In the genomic region with DNA sequence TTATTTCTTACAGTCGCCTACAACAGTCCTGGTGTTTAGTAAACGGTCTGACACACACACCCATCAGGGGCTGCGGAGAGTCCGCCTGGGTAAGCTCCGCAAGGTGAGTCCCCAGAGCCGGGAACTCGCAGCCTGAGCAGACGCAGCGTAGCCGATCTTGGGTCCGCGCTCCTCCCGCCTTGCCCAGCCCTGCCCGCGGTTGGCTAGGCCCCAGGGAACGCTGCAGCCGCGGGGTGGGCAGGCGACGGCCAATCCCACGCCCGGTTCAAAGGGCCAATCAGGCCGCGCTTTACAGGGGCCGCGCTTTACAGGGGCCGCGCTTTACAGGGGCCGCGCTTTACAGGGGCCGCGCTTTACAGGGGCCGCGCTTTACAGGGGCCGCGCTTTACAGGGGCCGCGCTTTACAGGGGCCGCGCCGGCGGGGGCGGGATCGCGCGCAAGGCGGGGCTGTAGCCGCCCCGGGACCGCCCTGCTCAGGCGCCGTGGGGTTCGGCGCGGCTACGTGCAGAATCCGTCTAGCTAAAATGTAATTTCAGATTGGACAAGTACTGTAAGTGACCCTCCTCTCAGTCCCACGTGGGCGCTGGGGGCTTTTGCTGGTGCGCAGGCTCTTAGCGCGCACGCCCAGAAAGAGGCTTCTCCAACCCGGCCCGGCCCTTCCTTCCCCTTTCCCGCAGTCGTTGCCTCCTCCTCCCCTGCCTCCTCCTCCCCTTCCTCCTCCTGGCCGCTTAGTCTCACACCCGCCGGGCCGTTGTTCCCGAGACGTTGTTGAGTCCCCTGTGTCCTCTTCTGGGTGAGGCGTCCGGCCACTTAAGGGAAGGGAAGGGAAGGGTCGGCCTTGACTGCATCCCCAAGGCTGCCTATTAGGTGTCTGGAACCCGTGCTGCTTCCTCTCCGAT, we compare ENCODE assay signal across 1 cellular context.
TF ChIP-seq lines count a peak whose summit lies in the region.

A gene with protein sequence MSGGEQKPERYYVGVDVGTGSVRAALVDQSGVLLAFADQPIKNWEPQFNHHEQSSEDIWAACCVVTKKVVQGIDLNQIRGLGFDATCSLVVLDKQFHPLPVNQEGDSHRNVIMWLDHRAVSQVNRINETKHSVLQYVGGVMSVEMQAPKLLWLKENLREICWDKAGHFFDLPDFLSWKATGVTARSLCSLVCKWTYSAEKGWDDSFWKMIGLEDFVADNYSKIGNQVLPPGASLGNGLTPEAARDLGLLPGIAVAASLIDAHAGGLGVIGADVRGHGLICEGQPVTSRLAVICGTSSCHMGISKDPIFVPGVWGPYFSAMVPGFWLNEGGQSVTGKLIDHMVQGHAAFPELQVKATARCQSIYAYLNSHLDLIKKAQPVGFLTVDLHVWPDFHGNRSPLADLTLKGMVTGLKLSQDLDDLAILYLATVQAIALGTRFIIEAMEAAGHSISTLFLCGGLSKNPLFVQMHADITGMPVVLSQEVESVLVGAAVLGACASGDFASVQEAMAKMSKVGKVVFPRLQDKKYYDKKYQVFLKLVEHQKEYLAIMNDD (plus strand): TSS at position 737 of the 899 bp plus-strand sequence. CDS start 24,456 bp downstream, outside the sequence.

TF ChIP-seq in WTC11, 78 proteins besides CTCF, POLR2A, EP300 and RAD21 (continued from another document and continues in another):
- TF ChIP-seq, protein P1, sequence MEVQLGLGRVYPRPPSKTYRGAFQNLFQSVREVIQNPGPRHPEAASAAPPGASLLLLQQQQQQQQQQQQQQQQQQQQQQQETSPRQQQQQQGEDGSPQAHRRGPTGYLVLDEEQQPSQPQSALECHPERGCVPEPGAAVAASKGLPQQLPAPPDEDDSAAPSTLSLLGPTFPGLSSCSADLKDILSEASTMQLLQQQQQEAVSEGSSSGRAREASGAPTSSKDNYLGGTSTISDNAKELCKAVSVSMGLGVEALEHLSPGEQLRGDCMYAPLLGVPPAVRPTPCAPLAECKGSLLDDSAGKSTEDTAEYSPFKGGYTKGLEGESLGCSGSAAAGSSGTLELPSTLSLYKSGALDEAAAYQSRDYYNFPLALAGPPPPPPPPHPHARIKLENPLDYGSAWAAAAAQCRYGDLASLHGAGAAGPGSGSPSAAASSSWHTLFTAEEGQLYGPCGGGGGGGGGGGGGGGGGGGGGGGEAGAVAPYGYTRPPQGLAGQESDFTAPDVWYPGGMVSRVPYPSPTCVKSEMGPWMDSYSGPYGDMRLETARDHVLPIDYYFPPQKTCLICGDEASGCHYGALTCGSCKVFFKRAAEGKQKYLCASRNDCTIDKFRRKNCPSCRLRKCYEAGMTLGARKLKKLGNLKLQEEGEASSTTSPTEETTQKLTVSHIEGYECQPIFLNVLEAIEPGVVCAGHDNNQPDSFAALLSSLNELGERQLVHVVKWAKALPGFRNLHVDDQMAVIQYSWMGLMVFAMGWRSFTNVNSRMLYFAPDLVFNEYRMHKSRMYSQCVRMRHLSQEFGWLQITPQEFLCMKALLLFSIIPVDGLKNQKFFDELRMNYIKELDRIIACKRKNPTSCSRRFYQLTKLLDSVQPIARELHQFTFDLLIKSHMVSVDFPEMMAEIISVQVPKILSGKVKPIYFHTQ (CRISPR knock-in tag; IDR thresholded peaks at IDR 0.05), result no peak
- no peak for TF ChIP-seq HMGA2 (CRISPR knock-in tag; IDR thresholded peaks at IDR 0.05)
- TF ChIP-seq ZNF263 (CRISPR knock-in tag; IDR thresholded peaks at IDR 0.05; ENCODE audit: low read depth), result peak; percentile 95
- TF ChIP-seq ZNF138 (CRISPR knock-in tag; conservative IDR thresholded peaks at IDR 0.05), result no peak
- no peak for TF ChIP-seq MXD4 (CRISPR knock-in tag; IDR thresholded peaks at IDR 0.05; ENCODE audit: borderline replicate concordance)
- TF ChIP-seq ATF1 (CRISPR knock-in tag; IDR thresholded peaks at IDR 0.05), result no peak
- TF ChIP-seq, protein P2, sequence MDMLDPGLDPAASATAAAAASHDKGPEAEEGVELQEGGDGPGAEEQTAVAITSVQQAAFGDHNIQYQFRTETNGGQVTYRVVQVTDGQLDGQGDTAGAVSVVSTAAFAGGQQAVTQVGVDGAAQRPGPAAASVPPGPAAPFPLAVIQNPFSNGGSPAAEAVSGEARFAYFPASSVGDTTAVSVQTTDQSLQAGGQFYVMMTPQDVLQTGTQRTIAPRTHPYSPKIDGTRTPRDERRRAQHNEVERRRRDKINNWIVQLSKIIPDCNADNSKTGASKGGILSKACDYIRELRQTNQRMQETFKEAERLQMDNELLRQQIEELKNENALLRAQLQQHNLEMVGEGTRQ (CRISPR knock-in tag; IDR thresholded peaks at IDR 0.05), result peak; percentile 72
- TF ChIP-seq, protein P3, sequence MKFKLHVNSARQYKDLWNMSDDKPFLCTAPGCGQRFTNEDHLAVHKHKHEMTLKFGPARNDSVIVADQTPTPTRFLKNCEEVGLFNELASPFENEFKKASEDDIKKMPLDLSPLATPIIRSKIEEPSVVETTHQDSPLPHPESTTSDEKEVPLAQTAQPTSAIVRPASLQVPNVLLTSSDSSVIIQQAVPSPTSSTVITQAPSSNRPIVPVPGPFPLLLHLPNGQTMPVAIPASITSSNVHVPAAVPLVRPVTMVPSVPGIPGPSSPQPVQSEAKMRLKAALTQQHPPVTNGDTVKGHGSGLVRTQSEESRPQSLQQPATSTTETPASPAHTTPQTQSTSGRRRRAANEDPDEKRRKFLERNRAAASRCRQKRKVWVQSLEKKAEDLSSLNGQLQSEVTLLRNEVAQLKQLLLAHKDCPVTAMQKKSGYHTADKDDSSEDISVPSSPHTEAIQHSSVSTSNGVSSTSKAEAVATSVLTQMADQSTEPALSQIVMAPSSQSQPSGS (CRISPR knock-in tag; IDR thresholded peaks at IDR 0.05; ENCODE audit: borderline replicate concordance, low read depth), result no peak
- TF ChIP-seq ZNF121 (CRISPR knock-in tag; IDR thresholded peaks at IDR 0.05), result no peak
- TF ChIP-seq ZBTB21 (CRISPR knock-in tag; IDR thresholded peaks at IDR 0.05; ENCODE audit: borderline replicate concordance), result peak; percentile 67; the same call in 1 of the 2 replicates
- no peak for TF ChIP-seq OVOL2 (CRISPR knock-in tag; IDR thresholded peaks at IDR 0.05; ENCODE audit: borderline replicate concordance)
- TF ChIP-seq FOXJ3 (CRISPR knock-in tag; IDR thresholded peaks at IDR 0.05; ENCODE audit: borderline replicate concordance), result no peak
- TF ChIP-seq, protein P4, sequence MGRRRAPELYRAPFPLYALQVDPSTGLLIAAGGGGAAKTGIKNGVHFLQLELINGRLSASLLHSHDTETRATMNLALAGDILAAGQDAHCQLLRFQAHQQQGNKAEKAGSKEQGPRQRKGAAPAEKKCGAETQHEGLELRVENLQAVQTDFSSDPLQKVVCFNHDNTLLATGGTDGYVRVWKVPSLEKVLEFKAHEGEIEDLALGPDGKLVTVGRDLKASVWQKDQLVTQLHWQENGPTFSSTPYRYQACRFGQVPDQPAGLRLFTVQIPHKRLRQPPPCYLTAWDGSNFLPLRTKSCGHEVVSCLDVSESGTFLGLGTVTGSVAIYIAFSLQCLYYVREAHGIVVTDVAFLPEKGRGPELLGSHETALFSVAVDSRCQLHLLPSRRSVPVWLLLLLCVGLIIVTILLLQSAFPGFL (CRISPR knock-in tag; IDR thresholded peaks at IDR 0.05; ENCODE audit: borderline replicate concordance), result no peak
- no peak for TF ChIP-seq MYBL2 (CRISPR knock-in tag; IDR thresholded peaks at IDR 0.05)
- no peak for TF ChIP-seq NR1H2 (CRISPR knock-in tag; IDR thresholded peaks at IDR 0.05)
- TF ChIP-seq FOXP1 (CRISPR knock-in tag; IDR thresholded peaks at IDR 0.05; ENCODE audit: borderline replicate concordance), result peak; percentile 47; the same call in 1 of the 2 replicates
- TF ChIP-seq ELF4 (CRISPR knock-in tag; IDR thresholded peaks at IDR 0.05; ENCODE audit: low read depth), result no peak
- TF ChIP-seq, protein P5, sequence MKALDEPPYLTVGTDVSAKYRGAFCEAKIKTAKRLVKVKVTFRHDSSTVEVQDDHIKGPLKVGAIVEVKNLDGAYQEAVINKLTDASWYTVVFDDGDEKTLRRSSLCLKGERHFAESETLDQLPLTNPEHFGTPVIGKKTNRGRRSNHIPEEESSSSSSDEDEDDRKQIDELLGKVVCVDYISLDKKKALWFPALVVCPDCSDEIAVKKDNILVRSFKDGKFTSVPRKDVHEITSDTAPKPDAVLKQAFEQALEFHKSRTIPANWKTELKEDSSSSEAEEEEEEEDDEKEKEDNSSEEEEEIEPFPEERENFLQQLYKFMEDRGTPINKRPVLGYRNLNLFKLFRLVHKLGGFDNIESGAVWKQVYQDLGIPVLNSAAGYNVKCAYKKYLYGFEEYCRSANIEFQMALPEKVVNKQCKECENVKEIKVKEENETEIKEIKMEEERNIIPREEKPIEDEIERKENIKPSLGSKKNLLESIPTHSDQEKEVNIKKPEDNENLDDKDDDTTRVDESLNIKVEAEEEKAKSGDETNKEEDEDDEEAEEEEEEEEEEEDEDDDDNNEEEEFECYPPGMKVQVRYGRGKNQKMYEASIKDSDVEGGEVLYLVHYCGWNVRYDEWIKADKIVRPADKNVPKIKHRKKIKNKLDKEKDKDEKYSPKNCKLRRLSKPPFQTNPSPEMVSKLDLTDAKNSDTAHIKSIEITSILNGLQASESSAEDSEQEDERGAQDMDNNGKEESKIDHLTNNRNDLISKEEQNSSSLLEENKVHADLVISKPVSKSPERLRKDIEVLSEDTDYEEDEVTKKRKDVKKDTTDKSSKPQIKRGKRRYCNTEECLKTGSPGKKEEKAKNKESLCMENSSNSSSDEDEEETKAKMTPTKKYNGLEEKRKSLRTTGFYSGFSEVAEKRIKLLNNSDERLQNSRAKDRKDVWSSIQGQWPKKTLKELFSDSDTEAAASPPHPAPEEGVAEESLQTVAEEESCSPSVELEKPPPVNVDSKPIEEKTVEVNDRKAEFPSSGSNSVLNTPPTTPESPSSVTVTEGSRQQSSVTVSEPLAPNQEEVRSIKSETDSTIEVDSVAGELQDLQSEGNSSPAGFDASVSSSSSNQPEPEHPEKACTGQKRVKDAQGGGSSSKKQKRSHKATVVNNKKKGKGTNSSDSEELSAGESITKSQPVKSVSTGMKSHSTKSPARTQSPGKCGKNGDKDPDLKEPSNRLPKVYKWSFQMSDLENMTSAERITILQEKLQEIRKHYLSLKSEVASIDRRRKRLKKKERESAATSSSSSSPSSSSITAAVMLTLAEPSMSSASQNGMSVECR (CRISPR knock-in tag; IDR thresholded peaks at IDR 0.05; ENCODE audit: borderline replicate concordance), result no peak
- no peak for TF ChIP-seq ZNF671 (CRISPR knock-in tag; IDR thresholded peaks at IDR 0.05)
- TF ChIP-seq ZNF232 (CRISPR knock-in tag; IDR thresholded peaks at IDR 0.05), result peak; percentile 60; the same call in 1 of the 2 replicates
- TF ChIP-seq, protein P6, sequence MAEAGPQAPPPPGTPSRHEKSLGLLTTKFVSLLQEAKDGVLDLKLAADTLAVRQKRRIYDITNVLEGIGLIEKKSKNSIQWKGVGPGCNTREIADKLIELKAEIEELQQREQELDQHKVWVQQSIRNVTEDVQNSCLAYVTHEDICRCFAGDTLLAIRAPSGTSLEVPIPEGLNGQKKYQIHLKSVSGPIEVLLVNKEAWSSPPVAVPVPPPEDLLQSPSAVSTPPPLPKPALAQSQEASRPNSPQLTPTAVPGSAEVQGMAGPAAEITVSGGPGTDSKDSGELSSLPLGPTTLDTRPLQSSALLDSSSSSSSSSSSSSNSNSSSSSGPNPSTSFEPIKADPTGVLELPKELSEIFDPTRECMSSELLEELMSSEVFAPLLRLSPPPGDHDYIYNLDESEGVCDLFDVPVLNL (CRISPR knock-in tag; IDR thresholded peaks at IDR 0.05; ENCODE audit: borderline replicate concordance, low read depth), result no peak
- TF ChIP-seq, protein P7, sequence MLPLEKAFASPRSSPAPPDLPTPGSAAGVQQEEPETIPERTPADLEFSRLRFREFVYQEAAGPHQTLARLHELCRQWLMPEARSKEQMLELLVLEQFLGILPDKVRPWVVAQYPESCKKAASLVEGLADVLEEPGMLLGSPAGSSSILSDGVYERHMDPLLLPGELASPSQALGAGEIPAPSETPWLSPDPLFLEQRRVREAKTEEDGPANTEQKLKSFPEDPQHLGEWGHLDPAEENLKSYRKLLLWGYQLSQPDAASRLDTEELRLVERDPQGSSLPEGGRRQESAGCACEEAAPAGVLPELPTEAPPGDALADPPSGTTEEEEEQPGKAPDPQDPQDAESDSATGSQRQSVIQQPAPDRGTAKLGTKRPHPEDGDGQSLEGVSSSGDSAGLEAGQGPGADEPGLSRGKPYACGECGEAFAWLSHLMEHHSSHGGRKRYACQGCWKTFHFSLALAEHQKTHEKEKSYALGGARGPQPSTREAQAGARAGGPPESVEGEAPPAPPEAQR (CRISPR knock-in tag; IDR thresholded peaks at IDR 0.05), result no peak
- no peak for TF ChIP-seq FOXK1 (CRISPR knock-in tag; IDR thresholded peaks at IDR 0.05)
- no peak for TF ChIP-seq EMX1 (CRISPR knock-in tag; IDR thresholded peaks at IDR 0.05)
- TF ChIP-seq SMAD4 (CRISPR knock-in tag; IDR thresholded peaks at IDR 0.05), result no peak
- no peak for TF ChIP-seq ZNF317 (CRISPR knock-in tag; IDR thresholded peaks at IDR 0.05; ENCODE audit: borderline replicate concordance, low read depth)
- TF ChIP-seq, protein P8, sequence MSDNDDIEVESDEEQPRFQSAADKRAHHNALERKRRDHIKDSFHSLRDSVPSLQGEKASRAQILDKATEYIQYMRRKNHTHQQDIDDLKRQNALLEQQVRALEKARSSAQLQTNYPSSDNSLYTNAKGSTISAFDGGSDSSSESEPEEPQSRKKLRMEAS (CRISPR knock-in tag; IDR thresholded peaks at IDR 0.05), result peak; percentile 75
- TF ChIP-seq, protein P9, sequence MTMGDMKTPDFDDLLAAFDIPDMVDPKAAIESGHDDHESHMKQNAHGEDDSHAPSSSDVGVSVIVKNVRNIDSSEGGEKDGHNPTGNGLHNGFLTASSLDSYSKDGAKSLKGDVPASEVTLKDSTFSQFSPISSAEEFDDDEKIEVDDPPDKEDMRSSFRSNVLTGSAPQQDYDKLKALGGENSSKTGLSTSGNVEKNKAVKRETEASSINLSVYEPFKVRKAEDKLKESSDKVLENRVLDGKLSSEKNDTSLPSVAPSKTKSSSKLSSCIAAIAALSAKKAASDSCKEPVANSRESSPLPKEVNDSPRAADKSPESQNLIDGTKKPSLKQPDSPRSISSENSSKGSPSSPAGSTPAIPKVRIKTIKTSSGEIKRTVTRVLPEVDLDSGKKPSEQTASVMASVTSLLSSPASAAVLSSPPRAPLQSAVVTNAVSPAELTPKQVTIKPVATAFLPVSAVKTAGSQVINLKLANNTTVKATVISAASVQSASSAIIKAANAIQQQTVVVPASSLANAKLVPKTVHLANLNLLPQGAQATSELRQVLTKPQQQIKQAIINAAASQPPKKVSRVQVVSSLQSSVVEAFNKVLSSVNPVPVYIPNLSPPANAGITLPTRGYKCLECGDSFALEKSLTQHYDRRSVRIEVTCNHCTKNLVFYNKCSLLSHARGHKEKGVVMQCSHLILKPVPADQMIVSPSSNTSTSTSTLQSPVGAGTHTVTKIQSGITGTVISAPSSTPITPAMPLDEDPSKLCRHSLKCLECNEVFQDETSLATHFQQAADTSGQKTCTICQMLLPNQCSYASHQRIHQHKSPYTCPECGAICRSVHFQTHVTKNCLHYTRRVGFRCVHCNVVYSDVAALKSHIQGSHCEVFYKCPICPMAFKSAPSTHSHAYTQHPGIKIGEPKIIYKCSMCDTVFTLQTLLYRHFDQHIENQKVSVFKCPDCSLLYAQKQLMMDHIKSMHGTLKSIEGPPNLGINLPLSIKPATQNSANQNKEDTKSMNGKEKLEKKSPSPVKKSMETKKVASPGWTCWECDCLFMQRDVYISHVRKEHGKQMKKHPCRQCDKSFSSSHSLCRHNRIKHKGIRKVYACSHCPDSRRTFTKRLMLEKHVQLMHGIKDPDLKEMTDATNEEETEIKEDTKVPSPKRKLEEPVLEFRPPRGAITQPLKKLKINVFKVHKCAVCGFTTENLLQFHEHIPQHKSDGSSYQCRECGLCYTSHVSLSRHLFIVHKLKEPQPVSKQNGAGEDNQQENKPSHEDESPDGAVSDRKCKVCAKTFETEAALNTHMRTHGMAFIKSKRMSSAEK (CRISPR knock-in tag; IDR thresholded peaks at IDR 0.05; ENCODE audit: borderline replicate concordance), result no peak
